ENCODE assay signal across 2 cellular contexts in genomic region chr7:6258440-6259182, GRCh38.
TF ChIP-seq lines count a peak whose summit lies in the region.

No MANE protein-coding gene starts in this region.

TF ChIP-seq in liver, 16 proteins besides CTCF, POLR2A, EP300 and RAD21:
- TF ChIP-seq MAX (IDR thresholded peaks at IDR 0.05) (no peak), NR2F2 (IDR thresholded peaks at IDR 0.05) (peak; percentile 32)

TF ChIP-seq in HepG2, 621 proteins besides CTCF, POLR2A, EP300 and RAD21:
- no peak for TF ChIP-seq ZNF20 (CRISPR knock-in tag; IDR thresholded peaks at IDR 0.05)
- TF ChIP-seq ZFP90 (CRISPR knock-in tag; IDR thresholded peaks at IDR 0.05; ENCODE audit: borderline replicate concordance), result no peak
- no peak for TF ChIP-seq JUNB (CRISPR knock-in tag; IDR thresholded peaks at IDR 0.05; ENCODE audit: borderline replicate concordance)
- no peak for TF ChIP-seq KAT2B (IDR thresholded peaks at IDR 0.05; ENCODE audit: borderline replicate concordance, low read depth, low read length)
- TF ChIP-seq ZBTB49 (CRISPR knock-in tag; IDR thresholded peaks at IDR 0.05; ENCODE audit: borderline replicate concordance), result no peak
- TF ChIP-seq ERF (CRISPR knock-in tag; IDR thresholded peaks at IDR 0.05), result no peak
- TF ChIP-seq KMT2B (CRISPR knock-in tag; IDR thresholded peaks at IDR 0.05), result no peak
- TF ChIP-seq RARA (CRISPR knock-in tag; IDR thresholded peaks at IDR 0.05), result no peak
- no peak for TF ChIP-seq HNF1B (CRISPR knock-in tag; IDR thresholded peaks at IDR 0.05)
- TF ChIP-seq MAF1 (CRISPR knock-in tag; IDR thresholded peaks at IDR 0.05; ENCODE audit: borderline replicate concordance), result no peak
- no peak for TF ChIP-seq ZNF207 (IDR thresholded peaks at IDR 0.05; ENCODE audit: borderline replicate concordance)
- TF ChIP-seq EZH2 (conservative IDR thresholded peaks at IDR 0.05; ENCODE audit: low read depth, low read length), result no peak
- no peak for TF ChIP-seq KLF6 (CRISPR knock-in tag; IDR thresholded peaks at IDR 0.05)
- TF ChIP-seq ATF3 (CRISPR knock-in tag; IDR thresholded peaks at IDR 0.05), result no peak
- no peak for TF ChIP-seq FOXP4 (CRISPR knock-in tag; IDR thresholded peaks at IDR 0.05)
- TF ChIP-seq ZNF414 (CRISPR knock-in tag; IDR thresholded peaks at IDR 0.05), result no peak
